In the genomic region with DNA sequence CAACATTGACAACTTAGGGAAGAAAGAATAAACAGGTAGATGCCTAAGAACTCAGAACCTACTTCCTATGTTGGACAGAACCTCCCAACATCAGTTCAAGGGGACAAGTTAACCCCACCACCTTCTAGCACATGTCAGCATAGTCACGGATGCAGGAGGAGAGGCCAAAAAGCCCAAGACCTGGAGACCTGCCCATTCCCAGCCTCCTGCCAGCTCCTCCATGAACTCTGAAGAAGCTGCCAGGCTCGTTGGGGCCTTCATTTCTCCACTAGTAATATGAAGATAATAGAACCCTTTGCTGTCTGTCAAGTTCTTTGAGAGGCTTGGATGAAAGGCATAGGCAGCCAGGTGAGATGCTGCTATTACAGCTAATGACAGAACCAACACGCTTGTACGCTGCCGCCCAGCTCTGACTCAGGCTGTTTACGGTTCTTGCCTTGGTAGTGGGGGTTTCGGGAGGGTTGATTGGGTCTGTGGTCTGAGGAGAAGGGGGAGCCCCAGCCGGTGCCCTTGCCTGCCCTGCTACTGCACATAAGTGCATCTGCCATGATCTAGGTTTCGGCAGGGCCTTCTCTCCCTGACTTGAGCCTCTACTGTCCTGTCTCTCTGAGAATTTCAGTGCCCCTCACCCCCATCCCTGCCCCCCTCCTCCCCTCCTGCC, we compare ENCODE assay signal across 13 cellular contexts.
DNase-seq lines count a peak whose midpoint lies in the region; ATAC-seq and TF ChIP-seq lines count a peak whose summit lies in the region.
"Had no signal": no experiment of that assay in that cellular context is flagged by ENCODE, and none has a peak within 500 bp of the region (broad histone marks: within the 10 kb centered on the region; RNA-seq: fewer than 3 reads in every experiment).

No MANE protein-coding gene starts in this region.

- no peak overlapping the region for H3K4me3 Mint-ChIP-seq in activated CD8-positive, alpha-beta T cell treated with anti-CD3 and anti-CD28 coated beads for 36 hours
- H3K4me3 Mint-ChIP-seq in activated CD8-positive, alpha-beta T cell treated with anti-CD3 and anti-CD28 coated beads, Interleukin-2, amount 10 ng/mL, durations not matched to agents 7 days and 5 days = no peak overlapping the region
- no peak overlapping the region for H3K4me3 Mint-ChIP-seq in stimulated activated naive B cell treated with anti-CD40 and anti-IgM and Interleukin-4, amounts not matched to agents 10 μg/mL and 1 μg/mL and 100 μg/mL, for 72 hours
- H3K4me3 Mint-ChIP-seq: dendritic cell treated with granulocyte-macrophage colony-stimulating factor and Interleukin-4, amounts not matched to agents 40 ng/mL and 50 ng/mL, for 4 days; WTC11 had no signal

- POLR2A ChIA-PET in activated CD8-positive, alpha-beta T cell treated with anti-CD3 and anti-CD28 coated beads for 36 hours (lab: Charles Lee) = no interaction called here
- POLR2A ChIA-PET in activated CD8-positive, alpha-beta T cell treated with anti-CD3 and anti-CD28 coated beads, Interleukin-2, amount 10 ng/mL, durations not matched to agents 7 days and 5 days (lab: Charles Lee) = no interaction called here

- no peaks in the 10 kb centered on the region for H3K9me3 ChIP-seq in tibial artery
- H3K9me3 ChIP-seq: uterus had no signal

- CTCF ChIA-PET in activated CD8-positive, alpha-beta T cell treated with anti-CD3 and anti-CD28 coated beads for 36 hours (lab: Charles Lee) = interaction anchor here (1.1 to 8.1 kb wide), 3 partner anchors 9 to 185 kb away, joined by 3 to 74 read pairs (median 4); no protein-coding TSS in a partner anchor
- CTCF ChIA-PET in activated CD8-positive, alpha-beta T cell treated with anti-CD3 and anti-CD28 coated beads, Interleukin-2, amount 10 ng/mL, durations not matched to agents 7 days and 5 days (lab: Charles Lee) = interaction anchor here (1.2 to 1.8 kb wide), 2 partner anchors 8 to 173 kb away, joined by 5 to 8 read pairs; no protein-coding TSS in a partner anchor

- H3K4me1 ChIP-seq in tibial artery = peaks cover 0 to 7% (median 0%) of the 10 kb centered on the region in 4 donors
- H3K4me1 ChIP-seq: uterus had no signal

- intact Hi-C loops in activated CD8-positive, alpha-beta T cell treated with anti-CD3 and anti-CD28 coated beads for 36 hours (cut with micrococcal nuclease) = no loop called here
- intact Hi-C loops in tibial artery (cut with DNase I; ENCODE audit: low total_unique reads) = no loop called here

- H3K27ac Mint-ChIP-seq in activated CD8-positive, alpha-beta T cell treated with anti-CD3 and anti-CD28 coated beads for 36 hours = no peak overlapping the region
- no peak overlapping the region for H3K27ac Mint-ChIP-seq in activated CD8-positive, alpha-beta T cell treated with anti-CD3 and anti-CD28 coated beads, Interleukin-2, amount 10 ng/mL, durations not matched to agents 7 days and 5 days
- no peak overlapping the region for H3K27ac Mint-ChIP-seq in stimulated activated naive B cell treated with anti-CD40 and anti-IgM and Interleukin-4, amounts not matched to agents 10 μg/mL and 1 μg/mL and 100 μg/mL, for 72 hours
- H3K27ac Mint-ChIP-seq: dendritic cell treated with granulocyte-macrophage colony-stimulating factor and Interleukin-4, amounts not matched to agents 40 ng/mL and 50 ng/mL, for 4 days; WTC11 had no signal

- peak; percentile 51 for DNase-seq in activated CD8-positive, alpha-beta T cell treated with anti-CD3 and anti-CD28 coated beads for 36 hours
- no peak for DNase-seq in activated CD8-positive, alpha-beta T cell treated with anti-CD3 and anti-CD28 coated beads, Interleukin-2, amount 10 ng/mL, durations not matched to agents 7 days and 5 days
- peak; percentile 18 for DNase-seq in stimulated activated naive B cell treated with anti-CD40 and anti-IgM and Interleukin-4, amounts not matched to agents 10 μg/mL and 1 μg/mL and 100 μg/mL, for 72 hours
- DNase-seq in ureter (ENCODE audit: low spot score) = no peak
- DNase-seq in tibial artery = no peak
- DNase-seq: activated naive CD4-positive, alpha-beta T cell treated with Interleukin-2 at 50 U/mL for 16 hours; MV-4-11; uterus had no signal

- no peaks in the 10 kb centered on the region for H3K36me3 ChIP-seq in tibial artery
- H3K36me3 ChIP-seq: uterus had no signal

- H3K4me1 Mint-ChIP-seq in activated CD8-positive, alpha-beta T cell treated with anti-CD3 and anti-CD28 coated beads for 36 hours (ENCODE audit: low read depth) = no peaks in the 10 kb centered on the region
- H3K4me1 Mint-ChIP-seq in activated CD8-positive, alpha-beta T cell treated with anti-CD3 and anti-CD28 coated beads, Interleukin-2, amount 10 ng/mL, durations not matched to agents 7 days and 5 days (ENCODE audit: low read depth) = no peaks in the 10 kb centered on the region
- H3K4me1 Mint-ChIP-seq in stimulated activated naive B cell treated with anti-CD40 and anti-IgM and Interleukin-4, amounts not matched to agents 10 μg/mL and 1 μg/mL and 100 μg/mL, for 72 hours = no peaks in the 10 kb centered on the region

- H3K27ac ChIP-seq in tibial artery = no peak overlapping the region
- H3K27ac ChIP-seq: uterus had no signal

- H3K36me3 Mint-ChIP-seq in activated CD8-positive, alpha-beta T cell treated with anti-CD3 and anti-CD28 coated beads for 36 hours (ENCODE audit: low read depth) = no peaks in the 10 kb centered on the region
- no peaks in the 10 kb centered on the region for H3K36me3 Mint-ChIP-seq in activated CD8-positive, alpha-beta T cell treated with anti-CD3 and anti-CD28 coated beads, Interleukin-2, amount 10 ng/mL, durations not matched to agents 7 days and 5 days (ENCODE audit: low read depth)
- H3K36me3 Mint-ChIP-seq in stimulated activated naive B cell treated with anti-CD40 and anti-IgM and Interleukin-4, amounts not matched to agents 10 μg/mL and 1 μg/mL and 100 μg/mL, for 72 hours = no peaks in the 10 kb centered on the region
- H3K36me3 Mint-ChIP-seq: WTC11 had no signal

- no peaks in the 10 kb centered on the region for H3K27me3 Mint-ChIP-seq in activated CD8-positive, alpha-beta T cell treated with anti-CD3 and anti-CD28 coated beads for 36 hours
- H3K27me3 Mint-ChIP-seq in activated CD8-positive, alpha-beta T cell treated with anti-CD3 and anti-CD28 coated beads, Interleukin-2, amount 10 ng/mL, durations not matched to agents 7 days and 5 days (ENCODE audit: low read depth) = peaks cover 5% of the 10 kb centered on the region
- peaks cover 10 to 43% of the 10 kb centered on the region in 2 donors for H3K27me3 Mint-ChIP-seq in stimulated activated naive B cell treated with anti-CD40 and anti-IgM and Interleukin-4, amounts not matched to agents 10 μg/mL and 1 μg/mL and 100 μg/mL, for 72 hours

- no peak overlapping the region for H3K4me3 ChIP-seq in tibial artery
- H3K4me3 ChIP-seq: uterus had no signal

- peaks cover 0 to 6% of the 10 kb centered on the region in 2 donors for H3K27me3 ChIP-seq in tibial artery
- H3K27me3 ChIP-seq: uterus had no signal

- H3K9me3 Mint-ChIP-seq in activated CD8-positive, alpha-beta T cell treated with anti-CD3 and anti-CD28 coated beads for 36 hours = no peaks in the 10 kb centered on the region
- no peaks in the 10 kb centered on the region for H3K9me3 Mint-ChIP-seq in activated CD8-positive, alpha-beta T cell treated with anti-CD3 and anti-CD28 coated beads, Interleukin-2, amount 10 ng/mL, durations not matched to agents 7 days and 5 days (ENCODE audit: insufficient read depth)
- no peaks in the 10 kb centered on the region for H3K9me3 Mint-ChIP-seq in stimulated activated naive B cell treated with anti-CD40 and anti-IgM and Interleukin-4, amounts not matched to agents 10 μg/mL and 1 μg/mL and 100 μg/mL, for 72 hours
- H3K9me3 Mint-ChIP-seq: dendritic cell treated with granulocyte-macrophage colony-stimulating factor and Interleukin-4, amounts not matched to agents 40 ng/mL and 50 ng/mL, for 4 days had no signal

- ATAC-seq in activated CD8-positive, alpha-beta T cell treated with anti-CD3 and anti-CD28 coated beads for 36 hours = peak; percentile 64
- no peak for ATAC-seq in activated CD8-positive, alpha-beta T cell treated with anti-CD3 and anti-CD28 coated beads, Interleukin-2, amount 10 ng/mL, durations not matched to agents 7 days and 5 days
- ATAC-seq in HG02571 (IDR thresholded peaks at IDR 0.05; ENCODE audit: unreplicated experiment) = peak; percentile 92
- ATAC-seq in HG03439 (IDR thresholded peaks at IDR 0.05; ENCODE audit: unreplicated experiment) = peak; percentile 78
- peak; percentile 78 to 88 for ATAC-seq in stimulated activated naive B cell treated with anti-CD40 and anti-IgM and Interleukin-4, amounts not matched to agents 10 μg/mL and 1 μg/mL and 100 μg/mL, for 72 hours (replicated peaks)
- ATAC-seq in HG02970 (IDR thresholded peaks at IDR 0.05; ENCODE audit: low FRiP score, unreplicated experiment) = no peak
- ATAC-seq: WTC11 had no signal

- no peak for TF ChIP-seq CTCF in activated CD8-positive, alpha-beta T cell treated with anti-CD3 and anti-CD28 coated beads for 36 hours (IDR thresholded peaks at IDR 0.05)
- no peak for TF ChIP-seq CTCF in tibial artery (IDR thresholded peaks at IDR 0.05)

Comparison
In these comparisons a context has a peak if more than half of its experiments do, and no peak if none do; other contexts are left out.
1. ATAC-seq: peak in activated CD8-positive, alpha-beta T cell treated with anti-CD3 and anti-CD28 coated beads for 36 hours (single experiment), HG02571 (single experiment), HG03439 (single experiment) and stimulated activated naive B cell treated with anti-CD40 and anti-IgM and Interleukin-4, amounts not matched to agents 10 μg/mL and 1 μg/mL and 100 μg/mL, for 72 hours (2 of 2); none in activated CD8-positive, alpha-beta T cell treated with anti-CD3 and anti-CD28 coated beads, Interleukin-2, amount 10 ng/mL, durations not matched to agents 7 days and 5 days (single experiment) and HG02970 (single experiment).
2. DNase-seq: peak in activated CD8-positive, alpha-beta T cell treated with anti-CD3 and anti-CD28 coated beads for 36 hours (single experiment) and stimulated activated naive B cell treated with anti-CD40 and anti-IgM and Interleukin-4, amounts not matched to agents 10 μg/mL and 1 μg/mL and 100 μg/mL, for 72 hours (single experiment); none in activated CD8-positive, alpha-beta T cell treated with anti-CD3 and anti-CD28 coated beads, Interleukin-2, amount 10 ng/mL, durations not matched to agents 7 days and 5 days (single experiment), ureter (single experiment) and tibial artery (0 of 2).